8 cellular contexts compared by ENCODE assay signal in the genomic region with DNA sequence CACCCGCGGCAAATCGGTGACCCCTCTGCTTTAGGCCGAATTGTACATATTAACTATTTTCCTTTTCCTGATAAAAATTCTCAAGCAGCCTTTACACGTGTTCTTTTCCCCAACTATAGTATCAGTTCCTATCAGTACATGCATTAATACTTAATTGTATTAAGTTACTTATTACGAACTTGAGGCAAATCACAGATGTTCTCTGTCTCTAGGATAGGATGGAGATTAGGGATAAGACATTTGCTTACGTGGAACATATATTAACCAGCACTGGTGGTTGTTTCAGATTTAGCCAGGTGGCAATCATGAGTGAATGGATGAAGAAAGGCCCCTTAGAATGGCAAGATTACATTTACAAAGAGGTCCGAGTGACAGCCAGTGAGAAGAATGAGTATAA. TPM values are rescaled to one million over a fixed set of nuclear protein-coding genes. Genes with fewer than 3 reads are reported as not detected.
DNase-seq lines count a peak whose midpoint lies in the region; ATAC-seq and TF ChIP-seq lines count a peak whose summit lies in the region.

No MANE protein-coding gene starts in this region.

- no peaks in the 10 kb centered on the region for H4K20me1 ChIP-seq in osteoblast (ENCODE audit: insufficient read depth, low read length)

- peak overlapping the region; percentile 99 for H3K27ac Mint-ChIP-seq in CD8-positive, alpha-beta T cell
- H3K27ac Mint-ChIP-seq in effector memory CD8-positive, alpha-beta T cell: peak overlapping the region; percentile 98 to 99

- no peak for ATAC-seq in CD8-positive, alpha-beta T cell
- no peak for ATAC-seq in effector memory CD8-positive, alpha-beta T cell (replicated peaks)
- ATAC-seq in GM19455 (IDR thresholded peaks at IDR 0.05; ENCODE audit: unreplicated experiment) (no peak), GM21360 (IDR thresholded peaks at IDR 0.05; ENCODE audit: unreplicated experiment) (no peak), GM21367 (IDR thresholded peaks at IDR 0.05; ENCODE audit: unreplicated experiment) (no peak)

- CTCF ChIA-PET in CD8-positive, alpha-beta T cell (lab: Charles Lee): interaction anchor here (0.7 kb wide), 1 partner anchor 17 kb away, joined by 3 read pairs; no protein-coding TSS in a partner anchor

- no peak for DNase-seq in CD8-positive, alpha-beta T cell
- peak; percentile 73 for DNase-seq in NCI-H82 (lab: John Stamatoyannopoulos, UW)
- DNase-seq in effector memory CD8-positive, alpha-beta T cell: no peak
- no peak for DNase-seq in osteoblast (ENCODE audit: insufficient read length, low spot score, missing footprints)
- DNase-seq in kidney tubule cell (ENCODE audit: low spot score): no peak

- peaks cover 6% of the 10 kb centered on the region for H3K27me3 Mint-ChIP-seq in CD8-positive, alpha-beta T cell (ENCODE audit: low read depth)
- peaks cover 18 to 27% of the 10 kb centered on the region in 2 donors for H3K27me3 Mint-ChIP-seq in effector memory CD8-positive, alpha-beta T cell

- no peaks in the 10 kb centered on the region for H3K27me3 ChIP-seq in CD8-positive, alpha-beta T cell (ENCODE audit: insufficient read depth, low read length)
- peaks cover 2% of the 10 kb centered on the region for H3K27me3 ChIP-seq in osteoblast (ENCODE audit: insufficient read depth, low read length)

- peaks cover 6% of the 10 kb centered on the region for H3K4me1 ChIP-seq in CD8-positive, alpha-beta T cell (ENCODE audit: insufficient read depth, low read length)
- H3K4me1 ChIP-seq in osteoblast (ENCODE audit: insufficient read depth, low read length): peaks cover 5% of the 10 kb centered on the region

- no peaks in the 10 kb centered on the region for H3K9me3 ChIP-seq in CD8-positive, alpha-beta T cell (ENCODE audit: low read length)
- no peaks in the 10 kb centered on the region for H3K9me3 ChIP-seq in osteoblast (ENCODE audit: low read depth, low read length)

- POLR2A ChIA-PET in CD8-positive, alpha-beta T cell (lab: Charles Lee): interaction anchor here (1.4 kb wide), 1 partner anchor 28 kb away, joined by 11 read pairs; a partner anchor contains a TSS

- peak overlapping the region; percentile 96 for H2AFZ ChIP-seq in osteoblast (ENCODE audit: low read length)

- peak overlapping the region; percentile 89 for H3K4me2 ChIP-seq in osteoblast (ENCODE audit: insufficient read depth, low read length)

- H3K4me3 ChIP-seq in CD8-positive, alpha-beta T cell (ENCODE audit: low read depth, low read length): peak overlapping the region; percentile 68
- peak overlapping the region; percentile 80 for H3K4me3 ChIP-seq in osteoblast (ENCODE audit: insufficient read depth, low read length)

- H3K27ac ChIP-seq in CD8-positive, alpha-beta T cell (ENCODE audit: low read depth, low read length): peak overlapping the region; percentile 72
- peak overlapping the region; percentile 71 for H3K27ac ChIP-seq in osteoblast (ENCODE audit: low read depth, low read length)

- TF ChIP-seq CTCF in CD8-positive, alpha-beta T cell (IDR thresholded peaks at IDR 0.05): no peak
- no peak for TF ChIP-seq CTCF in osteoblast (IDR thresholded peaks at IDR 0.05; ENCODE audit: extremely low read depth, low read depth, low read length)

- peak overlapping the region; percentile 98 for H3K4me3 Mint-ChIP-seq in CD8-positive, alpha-beta T cell
- peak overlapping the region; percentile 100 for H3K4me3 Mint-ChIP-seq in effector memory CD8-positive, alpha-beta T cell

- H3K36me3 Mint-ChIP-seq in CD8-positive, alpha-beta T cell: peaks cover 26% of the 10 kb centered on the region
- peaks cover 29% of the 10 kb centered on the region for H3K36me3 Mint-ChIP-seq in effector memory CD8-positive, alpha-beta T cell (ENCODE audit: insufficient read depth)

- peaks cover 17% of the 10 kb centered on the region for H3K4me1 Mint-ChIP-seq in CD8-positive, alpha-beta T cell (ENCODE audit: low read depth)
- H3K4me1 Mint-ChIP-seq in effector memory CD8-positive, alpha-beta T cell (ENCODE audit: low read depth in 2 of 2): peaks cover 6 to 7% of the 10 kb centered on the region in 2 donors

- no peaks in the 10 kb centered on the region for H3K9me3 Mint-ChIP-seq in CD8-positive, alpha-beta T cell
- H3K9me3 Mint-ChIP-seq in effector memory CD8-positive, alpha-beta T cell: no peaks in the 10 kb centered on the region

- peaks cover 3% of the 10 kb centered on the region for H3K36me3 ChIP-seq in CD8-positive, alpha-beta T cell (ENCODE audit: insufficient read depth, low read length)
- H3K36me3 ChIP-seq in osteoblast (ENCODE audit: insufficient read depth, low read length): peaks cover 7% of the 10 kb centered on the region

- H3K79me2 ChIP-seq in osteoblast (ENCODE audit: insufficient read depth, low read length): peaks cover 10% of the 10 kb centered on the region

- intact Hi-C loops in CD8-positive, alpha-beta T cell (cut with DNase I, micrococcal nuclease): loop anchor here (1.0 to 10.0 kb wide), 6 partner anchors 27 to 1584 kb away; a partner anchor contains a TSS

RNA-seq across cellular contexts. Expression of a gene that starts 0.7 kb away (rescaled TPM):
- total RNA-seq in CD8-positive, alpha-beta T cell: 1 to 10 TPM; 2.3 TPM
- total RNA-seq in osteoblast: 4.3 and 5.3 TPM in 2 replicates

RNA-seq across cellular contexts. Expression of a gene that starts 27.5 kb away (rescaled TPM):
- 100 to 1,000 TPM; 607 to 608 TPM for total RNA-seq in CD8-positive, alpha-beta T cell
- 46.3 and 48.1 TPM in 2 replicates for total RNA-seq in osteoblast

Comparison
In these comparisons a context has a peak if more than half of its experiments do, and no peak if none do; other contexts are left out.
1. RNA of a gene that starts 27.5 kb away (total RNA-seq): 607 to 608 TPM in CD8-positive, alpha-beta T cell; 46.3 to 48.1 TPM in osteoblast; every median in the first group is over 10 times any median in the second.